ENCODE assay signal across 17 cellular contexts in genomic region chrX:66166671-66167070, GRCh38. TPM values are rescaled to one million over a fixed set of nuclear protein-coding genes. Genes with fewer than 3 reads are reported as not detected.
"Had no signal": no experiment of that assay in that cellular context is flagged by ENCODE, and none has a peak within 500 bp of the region (broad histone marks: within the 10 kb centered on the region; RNA-seq: fewer than 3 reads in every experiment).

No MANE protein-coding gene starts in this region.

- H3K4me1 ChIP-seq: adrenal gland, testis had no signal

- DNase-seq: activated CD4-positive, alpha-beta T cell treated with anti-CD3 and anti-CD28 coated beads for 1 hour; activated CD4-positive, alpha-beta T cell treated with anti-CD3 and anti-CD28 coated beads, Interleukin-2, amount 50 U/mL, for 4 hours; activated gamma-delta T cell; activated T-cell treated with anti-CD3 and anti-CD28 coated beads, Interleukin-2, amount 50 U/mL, for 72 hours; adrenal gland; foreskin melanocyte; left ventricle myocardium superior; natural killer cell; occipital lobe; stimulated activated CD4-positive, alpha-beta T cell treated with anti-CD3 and anti-CD28 coated beads, Interleukin-2, amount 100 ng/mL, for 24 hours; SW 1271; T-helper 2 cell; testis had no signal

- H3K36me3 ChIP-seq: adrenal gland had no signal

- H3K4me3 Mint-ChIP-seq: activated T-cell treated with anti-CD3 and anti-CD28 coated beads, Interleukin-2, amount 50 U/mL, for 72 hours; natural killer cell; stimulated activated naive CD8-positive, alpha-beta T cell treated with anti-CD3 and anti-CD28 coated beads, Interleukin-15, Interleukin-2, amounts not matched to agents 100 ng/mL and 50 ng/mL, for 24 hours had no signal

- H3K9me3 Mint-ChIP-seq: activated naive CD4-positive, alpha-beta T cell treated with anti-CD3 and anti-CD28 coated beads, Interleukin-2, amount 50 U/mL, for 72 hours; activated T-cell treated with anti-CD3 and anti-CD28 coated beads, Interleukin-2, amount 50 U/mL, for 72 hours; natural killer cell; stimulated activated naive CD8-positive, alpha-beta T cell treated with anti-CD3 and anti-CD28 coated beads, Interleukin-15, Interleukin-2, amounts not matched to agents 100 ng/mL and 50 ng/mL, for 24 hours had no signal

- H3K36me3 Mint-ChIP-seq: activated naive CD4-positive, alpha-beta T cell treated with anti-CD3 and anti-CD28 coated beads, Interleukin-2, amount 50 U/mL, for 72 hours; natural killer cell had no signal

- ATAC-seq: activated naive CD4-positive, alpha-beta T cell treated with anti-CD3 and anti-CD28 coated beads, Interleukin-2, amount 50 U/mL, for 72 hours; activated T-cell treated with anti-CD3 and anti-CD28 coated beads, Interleukin-2, amount 50 U/mL, for 72 hours; left ventricle myocardium superior; natural killer cell had no signal

- H3K27ac ChIP-seq: adrenal gland, testis, VCaP had no signal

- H3K9me3 ChIP-seq: adrenal gland, testis had no signal

- H3K4me3 ChIP-seq: adrenal gland, testis had no signal

- H3K27ac Mint-ChIP-seq: activated naive CD4-positive, alpha-beta T cell treated with anti-CD3 and anti-CD28 coated beads, Interleukin-2, amount 50 U/mL, for 72 hours; activated T-cell treated with anti-CD3 and anti-CD28 coated beads, Interleukin-2, amount 50 U/mL, for 72 hours; natural killer cell; stimulated activated naive CD8-positive, alpha-beta T cell treated with anti-CD3 and anti-CD28 coated beads, Interleukin-15, Interleukin-2, amounts not matched to agents 100 ng/mL and 50 ng/mL, for 24 hours had no signal

- H3K4me1 Mint-ChIP-seq: natural killer cell had no signal

- H3K27me3 Mint-ChIP-seq: stimulated activated naive CD8-positive, alpha-beta T cell treated with anti-CD3 and anti-CD28 coated beads, Interleukin-15, Interleukin-2, amounts not matched to agents 100 ng/mL and 50 ng/mL, for 24 hours had no signal

- H3K27me3 ChIP-seq: adrenal gland, testis had no signal

RNA-seq across cellular contexts. Expression of gene HEPH, which starts 2.6 kb away (rescaled TPM):
- total RNA-seq: activated CD8-positive, alpha-beta memory T cell treated with anti-CD3 and anti-CD28 coated beads for 36 hours; natural killer cell had no signal
